In the genomic region with DNA sequence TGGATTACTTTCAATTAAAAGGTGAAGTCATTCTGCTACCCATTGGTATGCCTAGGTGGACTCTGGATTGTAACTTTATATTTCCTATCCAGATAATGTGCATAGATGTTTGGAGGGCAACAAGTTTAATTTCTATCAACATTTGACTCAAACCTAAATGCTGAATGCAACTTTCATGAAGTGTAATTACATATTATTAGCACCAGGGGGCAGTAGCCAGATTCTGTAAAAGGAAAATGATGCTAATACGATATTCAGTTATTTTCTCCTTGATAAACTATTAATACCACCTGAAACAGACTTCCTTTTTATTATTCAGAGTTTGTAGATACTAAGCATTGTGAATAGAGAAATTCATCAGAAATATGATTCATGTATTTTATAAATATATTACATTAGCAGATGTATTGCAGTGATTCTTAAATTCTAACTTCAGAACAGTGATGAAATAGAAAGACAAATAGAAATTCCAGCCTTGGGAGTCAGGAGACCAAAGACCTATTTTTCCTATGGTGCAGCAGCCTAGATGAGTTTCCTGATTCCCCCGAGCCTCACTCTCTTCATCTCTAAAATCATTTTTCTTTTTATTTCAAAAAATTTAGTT, we compare ENCODE assay signal across 8 cellular contexts.
DNase-seq lines count a peak whose midpoint lies in the region; ATAC-seq, FAIRE-seq and TF ChIP-seq lines count a peak whose summit lies in the region.

No MANE protein-coding gene starts in this region.

- H3K4me1 Mint-ChIP-seq in GM23338: peaks cover 44% of the 10 kb centered on the region

- H3K9me2 ChIP-seq in GM23338 (ENCODE audit: insufficient read depth): no peaks in the 10 kb centered on the region

- no peak overlapping the region for H3K4me3 Mint-ChIP-seq in GM23338

- H3K4me3 ChIP-seq in AG09309 (ENCODE audit: control insufficient read depth, low read depth, low read length): no peak overlapping the region
- H3K4me3 ChIP-seq in GM23338: no peak overlapping the region
- no peak overlapping the region for H3K4me3 ChIP-seq in thoracic aorta

- TF ChIP-seq CTCF in AG09309 (IDR thresholded peaks at IDR 0.05; ENCODE audit: control insufficient read depth, insufficient read depth, low read depth, low read length, missing control alignments) (peak; percentile 53), GM23338 (conservative IDR thresholded peaks at IDR 0.05; ENCODE audit: low read depth in 2 of 2) (peak; percentile 61 to 93), thoracic aorta (IDR thresholded peaks at IDR 0.05) (peak; percentile 73)

- DNase-seq in AG09309 (ENCODE audit: low read depth): no peak
- DNase-seq in GM23338 (ENCODE audit: low spot score): peak; percentile 67
- peak; percentile 7 for DNase-seq in RCC 7860 (ENCODE audit: low spot score)
- peak; percentile 33 for DNase-seq in foreskin melanocyte
- DNase-seq in thoracic aorta (ENCODE audit: low spot score): no peak
- no peak for DNase-seq in activated CD4-positive, CD25-positive, alpha-beta regulatory T cell treated with anti-CD3 and anti-CD28 coated beads, Interleukin-2, amount 50 U/mL, for 72 hours
- DNase-seq in activated CD4-positive, alpha-beta T cell treated with anti-CD3 and anti-CD28 coated beads, Interleukin-2, amount 50 U/mL, for 4 hours: no peak
- DNase-seq in T-helper 1 cell: no peak

- H3K27ac ChIP-seq in GM23338 (ENCODE audit: low read depth) (no peak overlapping the region), thoracic aorta (no peak overlapping the region)

- H3K27me3 ChIP-seq in GM23338 (ENCODE audit: insufficient read depth): no peaks in the 10 kb centered on the region
- H3K27me3 ChIP-seq in thoracic aorta (replicated peaks; ENCODE audit: insufficient read depth): no peaks in the 10 kb centered on the region

- no peaks in the 10 kb centered on the region for H3K79me2 ChIP-seq in GM23338 (replicated peaks; ENCODE audit: insufficient read depth)

- H3K9me3 Mint-ChIP-seq in GM23338: peaks cover 21% of the 10 kb centered on the region; the same call in 2 of the 3 replicates

- no peaks in the 10 kb centered on the region for H3K36me3 ChIP-seq in GM23338 (ENCODE audit: insufficient read depth)
- no peaks in the 10 kb centered on the region for H3K36me3 ChIP-seq in thoracic aorta

- peaks cover 3% of the 10 kb centered on the region for H3K27me3 Mint-ChIP-seq in GM23338 (ENCODE audit: insufficient read depth, low read depth, poor library complexity)

- no peak overlapping the region for H3K27ac Mint-ChIP-seq in GM23338

- H3F3A ChIP-seq in GM23338 (replicated peaks; ENCODE audit: low read depth): no peaks in the 10 kb centered on the region

- H2AFZ ChIP-seq in GM23338: no peak overlapping the region

- H4K20me1 ChIP-seq in GM23338 (replicated peaks; ENCODE audit: insufficient read depth): no peaks in the 10 kb centered on the region

- ATAC-seq in GM23338 (no peak), thoracic aorta (ENCODE audit: insufficient number of reproducible peaks, low FRiP score, low read depth) (no peak)

- H3K36me3 Mint-ChIP-seq in GM23338 (ENCODE audit: low read depth): peaks cover 20% of the 10 kb centered on the region

- no peaks in the 10 kb centered on the region for H3K9me3 ChIP-seq in thoracic aorta

- no peak overlapping the region for H3K4me2 ChIP-seq in GM23338

- FAIRE-seq in RCC 7860 (lab: Jason Lieb, UNC): peak; percentile 75

- H3K4me1 ChIP-seq in GM23338 (ENCODE audit: insufficient read depth): peaks cover 42% of the 10 kb centered on the region
- no peaks in the 10 kb centered on the region for H3K4me1 ChIP-seq in thoracic aorta (ENCODE audit: control insufficient read depth in 1 of 2, low read depth in 2 of 2)

TF ChIP-seq in GM23338, 12 proteins besides CTCF, POLR2A, EP300 and RAD21 (continues in another document):
- TF ChIP-seq ZNF114 (CRISPR knock-in tag; IDR thresholded peaks at IDR 0.05): no peak
- TF ChIP-seq, protein P1, sequence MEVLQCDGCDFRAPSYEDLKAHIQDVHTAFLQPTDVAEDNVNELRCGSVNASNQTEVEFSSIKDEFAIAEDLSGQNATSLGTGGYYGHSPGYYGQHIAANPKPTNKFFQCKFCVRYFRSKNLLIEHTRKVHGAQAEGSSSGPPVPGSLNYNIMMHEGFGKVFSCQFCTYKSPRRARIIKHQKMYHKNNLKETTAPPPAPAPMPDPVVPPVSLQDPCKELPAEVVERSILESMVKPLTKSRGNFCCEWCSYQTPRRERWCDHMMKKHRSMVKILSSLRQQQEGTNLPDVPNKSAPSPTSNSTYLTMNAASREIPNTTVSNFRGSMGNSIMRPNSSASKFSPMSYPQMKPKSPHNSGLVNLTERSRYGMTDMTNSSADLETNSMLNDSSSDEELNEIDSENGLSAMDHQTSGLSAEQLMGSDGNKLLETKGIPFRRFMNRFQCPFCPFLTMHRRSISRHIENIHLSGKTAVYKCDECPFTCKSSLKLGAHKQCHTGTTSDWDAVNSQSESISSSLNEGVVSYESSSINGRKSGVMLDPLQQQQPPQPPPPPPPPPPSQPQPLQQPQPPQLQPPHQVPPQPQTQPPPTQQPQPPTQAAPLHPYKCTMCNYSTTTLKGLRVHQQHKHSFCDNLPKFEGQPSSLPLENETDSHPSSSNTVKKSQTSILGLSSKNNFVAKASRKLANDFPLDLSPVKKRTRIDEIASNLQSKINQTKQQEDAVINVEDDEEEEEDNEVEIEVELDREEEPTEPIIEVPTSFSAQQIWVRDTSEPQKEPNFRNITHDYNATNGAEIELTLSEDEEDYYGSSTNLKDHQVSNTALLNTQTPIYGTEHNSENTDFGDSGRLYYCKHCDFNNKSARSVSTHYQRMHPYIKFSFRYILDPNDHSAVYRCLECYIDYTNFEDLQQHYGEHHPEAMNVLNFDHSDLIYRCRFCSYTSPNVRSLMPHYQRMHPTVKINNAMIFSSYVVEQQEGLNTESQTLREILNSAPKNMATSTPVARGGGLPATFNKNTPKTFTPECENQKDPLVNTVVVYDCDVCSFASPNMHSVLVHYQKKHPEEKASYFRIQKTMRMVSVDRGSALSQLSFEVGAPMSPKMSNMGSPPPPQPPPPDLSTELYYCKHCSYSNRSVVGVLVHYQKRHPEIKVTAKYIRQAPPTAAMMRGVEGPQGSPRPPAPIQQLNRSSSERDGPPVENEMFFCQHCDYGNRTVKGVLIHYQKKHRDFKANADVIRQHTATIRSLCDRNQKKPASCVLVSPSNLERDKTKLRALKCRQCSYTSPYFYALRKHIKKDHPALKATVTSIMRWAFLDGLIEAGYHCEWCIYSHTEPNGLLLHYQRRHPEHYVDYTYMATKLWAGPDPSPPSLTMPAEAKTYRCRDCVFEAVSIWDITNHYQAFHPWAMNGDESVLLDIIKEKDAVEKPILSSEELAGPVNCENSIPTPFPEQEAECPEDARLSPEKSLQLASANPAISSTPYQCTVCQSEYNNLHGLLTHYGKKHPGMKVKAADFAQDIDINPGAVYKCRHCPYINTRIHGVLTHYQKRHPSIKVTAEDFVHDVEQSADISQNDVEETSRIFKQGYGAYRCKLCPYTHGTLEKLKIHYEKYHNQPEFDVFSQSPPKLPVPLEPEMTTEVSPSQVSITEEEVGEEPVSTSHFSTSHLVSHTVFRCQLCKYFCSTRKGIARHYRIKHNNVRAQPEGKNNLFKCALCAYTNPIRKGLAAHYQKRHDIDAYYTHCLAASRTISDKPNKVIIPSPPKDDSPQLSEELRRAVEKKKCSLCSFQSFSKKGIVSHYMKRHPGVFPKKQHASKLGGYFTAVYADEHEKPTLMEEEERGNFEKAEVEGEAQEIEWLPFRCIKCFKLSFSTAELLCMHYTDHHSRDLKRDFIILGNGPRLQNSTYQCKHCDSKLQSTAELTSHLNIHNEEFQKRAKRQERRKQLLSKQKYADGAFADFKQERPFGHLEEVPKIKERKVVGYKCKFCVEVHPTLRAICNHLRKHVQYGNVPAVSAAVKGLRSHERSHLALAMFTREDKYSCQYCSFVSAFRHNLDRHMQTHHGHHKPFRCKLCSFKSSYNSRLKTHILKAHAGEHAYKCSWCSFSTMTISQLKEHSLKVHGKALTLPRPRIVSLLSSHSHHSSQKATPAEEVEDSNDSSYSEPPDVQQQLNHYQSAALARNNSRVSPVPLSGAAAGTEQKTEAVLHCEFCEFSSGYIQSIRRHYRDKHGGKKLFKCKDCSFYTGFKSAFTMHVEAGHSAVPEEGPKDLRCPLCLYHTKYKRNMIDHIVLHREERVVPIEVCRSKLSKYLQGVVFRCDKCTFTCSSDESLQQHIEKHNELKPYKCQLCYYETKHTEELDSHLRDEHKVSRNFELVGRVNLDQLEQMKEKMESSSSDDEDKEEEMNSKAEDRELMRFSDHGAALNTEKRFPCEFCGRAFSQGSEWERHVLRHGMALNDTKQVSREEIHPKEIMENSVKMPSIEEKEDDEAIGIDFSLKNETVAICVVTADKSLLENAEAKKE (CRISPR knock-in tag; IDR thresholded peaks at IDR 0.05): no peak
- no peak for TF ChIP-seq CREB1 (CRISPR knock-in tag; IDR thresholded peaks at IDR 0.05; ENCODE audit: low read depth)
- no peak for TF ChIP-seq JUNB (IDR thresholded peaks at IDR 0.05; ENCODE audit: unreplicated experiment)
- TF ChIP-seq, protein P2, sequence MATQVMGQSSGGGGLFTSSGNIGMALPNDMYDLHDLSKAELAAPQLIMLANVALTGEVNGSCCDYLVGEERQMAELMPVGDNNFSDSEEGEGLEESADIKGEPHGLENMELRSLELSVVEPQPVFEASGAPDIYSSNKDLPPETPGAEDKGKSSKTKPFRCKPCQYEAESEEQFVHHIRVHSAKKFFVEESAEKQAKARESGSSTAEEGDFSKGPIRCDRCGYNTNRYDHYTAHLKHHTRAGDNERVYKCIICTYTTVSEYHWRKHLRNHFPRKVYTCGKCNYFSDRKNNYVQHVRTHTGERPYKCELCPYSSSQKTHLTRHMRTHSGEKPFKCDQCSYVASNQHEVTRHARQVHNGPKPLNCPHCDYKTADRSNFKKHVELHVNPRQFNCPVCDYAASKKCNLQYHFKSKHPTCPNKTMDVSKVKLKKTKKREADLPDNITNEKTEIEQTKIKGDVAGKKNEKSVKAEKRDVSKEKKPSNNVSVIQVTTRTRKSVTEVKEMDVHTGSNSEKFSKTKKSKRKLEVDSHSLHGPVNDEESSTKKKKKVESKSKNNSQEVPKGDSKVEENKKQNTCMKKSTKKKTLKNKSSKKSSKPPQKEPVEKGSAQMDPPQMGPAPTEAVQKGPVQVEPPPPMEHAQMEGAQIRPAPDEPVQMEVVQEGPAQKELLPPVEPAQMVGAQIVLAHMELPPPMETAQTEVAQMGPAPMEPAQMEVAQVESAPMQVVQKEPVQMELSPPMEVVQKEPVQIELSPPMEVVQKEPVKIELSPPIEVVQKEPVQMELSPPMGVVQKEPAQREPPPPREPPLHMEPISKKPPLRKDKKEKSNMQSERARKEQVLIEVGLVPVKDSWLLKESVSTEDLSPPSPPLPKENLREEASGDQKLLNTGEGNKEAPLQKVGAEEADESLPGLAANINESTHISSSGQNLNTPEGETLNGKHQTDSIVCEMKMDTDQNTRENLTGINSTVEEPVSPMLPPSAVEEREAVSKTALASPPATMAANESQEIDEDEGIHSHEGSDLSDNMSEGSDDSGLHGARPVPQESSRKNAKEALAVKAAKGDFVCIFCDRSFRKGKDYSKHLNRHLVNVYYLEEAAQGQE (IDR thresholded peaks at IDR 0.05; ENCODE audit: unreplicated experiment): no peak
- TF ChIP-seq ZNF331 (CRISPR knock-in tag; IDR thresholded peaks at IDR 0.05; ENCODE audit: low read depth): no peak
- no peak for TF ChIP-seq EZH2 (IDR thresholded peaks at IDR 0.05; ENCODE audit: low read depth, unreplicated experiment)

Comparison
In these comparisons a context has a peak if more than half of its experiments do, and no peak if none do; other contexts are left out.
1. DNase-seq: peak in GM23338 (single experiment), RCC 7860 (single experiment) and foreskin melanocyte (single experiment); none in AG09309 (single experiment), thoracic aorta (single experiment), activated CD4-positive, CD25-positive, alpha-beta regulatory T cell treated with anti-CD3 and anti-CD28 coated beads, Interleukin-2, amount 50 U/mL, for 72 hours (single experiment), activated CD4-positive, alpha-beta T cell treated with anti-CD3 and anti-CD28 coated beads, Interleukin-2, amount 50 U/mL, for 4 hours (0 of 2) and T-helper 1 cell (0 of 5).
2. Peak in every context shown above with its lines, with median percentiles within 50 percentile points of each other: CTCF ChIP-seq.